In the genomic region with DNA sequence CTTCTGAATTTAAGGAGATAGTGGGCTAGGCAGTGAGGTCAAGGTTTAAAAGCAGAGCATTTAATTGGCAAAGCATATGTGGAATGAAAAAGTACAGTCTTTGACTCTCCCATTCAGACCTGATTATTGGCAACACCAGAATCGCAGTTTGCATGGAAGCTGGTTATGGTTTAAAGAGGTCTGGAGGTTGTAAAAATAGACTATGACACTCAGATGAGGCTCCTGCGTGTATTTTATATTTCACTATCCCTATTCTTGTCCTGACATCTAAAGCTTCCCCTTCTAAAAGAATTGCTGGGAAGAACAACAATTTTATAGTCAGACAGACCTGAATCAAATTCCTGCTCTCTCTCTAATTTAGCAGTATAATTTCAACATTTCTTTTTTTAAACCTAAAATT, we compare ENCODE assay signal across 18 cellular contexts.
DNase-seq lines count a peak whose midpoint lies in the region; ATAC-seq and TF ChIP-seq lines count a peak whose summit lies in the region.
"Had no signal": no experiment of that assay in that cellular context is flagged by ENCODE, and none has a peak within 500 bp of the region (broad histone marks: within the 10 kb centered on the region; RNA-seq: fewer than 3 reads in every experiment).

No MANE protein-coding gene starts in this region.

- H2AFZ ChIP-seq in HCT116 (ENCODE audit: low read depth, low read length, poor library complexity, severe bottlenecking): no peak overlapping the region

- RAD21 ChIA-PET in HCT116 (lab: Charles Lee; ENCODE audit: low non-redundant PET in 1 of 2, low total read pairs in 2 of 2, uncharacterized antibody in 2 of 2, unreplicated experiment in 2 of 2): no interaction called here

- H3K9ac ChIP-seq in HCT116 (ENCODE audit: low read length): peak overlapping the region; percentile 78
- no peak overlapping the region for H3K9ac ChIP-seq in endodermal cell (ENCODE audit: extremely low read depth, low read length, poor library complexity, severe bottlenecking)

- CTCF ChIA-PET in HCT116 (lab: Charles Lee): no interaction called here

- H3K4me2 ChIP-seq in HCT116 (ENCODE audit: low read length): peak overlapping the region; percentile 74

- no peaks in the 10 kb centered on the region for H3K9me3 ChIP-seq in HCT116 (ENCODE audit: control insufficient read depth in 1 of 2, insufficient read depth in 1 of 2, low read depth in 1 of 2, low read length in 2 of 2)
- no peaks in the 10 kb centered on the region for H3K9me3 ChIP-seq in endodermal cell (ENCODE audit: control insufficient read depth, low read length)
- no peaks in the 10 kb centered on the region for H3K9me3 ChIP-seq in mucosa of descending colon

- H4K20me1 ChIP-seq in HCT116 (ENCODE audit: insufficient read depth): no peaks in the 10 kb centered on the region

- H3K36me3 ChIP-seq in HCT116 (ENCODE audit: control insufficient read depth in 1 of 2, insufficient read depth in 2 of 2, low read length in 2 of 2): no peaks in the 10 kb centered on the region
- no peaks in the 10 kb centered on the region for H3K36me3 ChIP-seq in endodermal cell (ENCODE audit: control insufficient read depth, insufficient read depth, low read length)
- no peaks in the 10 kb centered on the region for H3K36me3 ChIP-seq in mucosa of descending colon (ENCODE audit: low read depth)

- peak; percentile 73 for ATAC-seq in Right ventricle myocardium superior (ENCODE audit: poor library complexity)
- no peak for ATAC-seq in HCT116
- ATAC-seq in mucosa of descending colon: peak; percentile 34
- no peak for ATAC-seq in HG02588 (IDR thresholded peaks at IDR 0.05; ENCODE audit: unreplicated experiment)
- ATAC-seq in HG03565 (IDR thresholded peaks at IDR 0.05; ENCODE audit: unreplicated experiment): no peak
- ATAC-seq: CD8-positive, alpha-beta T cell had no signal

- TF ChIP-seq RAD21 in HCT116 (IDR thresholded peaks at IDR 0.05; ENCODE audit: low read depth): no peak

- TF ChIP-seq CTCF in HCT116 (IDR thresholded peaks at IDR 0.05 in 2 of 3, conservative IDR thresholded peaks at IDR 0.05 in 1 of 3; ENCODE audit: borderline replicate concordance in 1 of 3, insufficient read depth in 1 of 3, low read depth in 2 of 3, low read length in 2 of 3): no peak
- no peak for TF ChIP-seq CTCF in endodermal cell (conservative IDR thresholded peaks at IDR 0.05)
- TF ChIP-seq CTCF in mucosa of descending colon (IDR thresholded peaks at IDR 0.05): no peak

- H3K36me3 Mint-ChIP-seq in endodermal cell (ENCODE audit: low read depth): peaks cover 3% of the 10 kb centered on the region
- H3K36me3 Mint-ChIP-seq: CD14-positive monocyte; CD8-positive, alpha-beta T cell had no signal

- WGBS in endodermal cell (ENCODE audit: insufficient coverage in 1 of 2, insufficient read length in 1 of 2), 2 experiments: 85% methylated on average over 2 of the region's 2 CpGs; no CpG with 5 or more reads in 1 of the 2 experiments

- peak overlapping the region; percentile 2 for H3K27ac Mint-ChIP-seq in endodermal cell
- H3K27ac Mint-ChIP-seq: CD14-positive monocyte; CD8-positive, alpha-beta T cell; H9; HFFc6 had no signal

- H3K4me1 ChIP-seq in HCT116 (ENCODE audit: control insufficient read depth in 1 of 2, insufficient read depth in 2 of 2, low read length in 2 of 2) (peaks cover 93 to 98% of the 10 kb centered on the region in 2 experiments), endodermal cell (ENCODE audit: control insufficient read depth, insufficient read depth, low read length) (no peaks in the 10 kb centered on the region), mucosa of descending colon (ENCODE audit: low read depth) (no peaks in the 10 kb centered on the region)

- H3K9me2 ChIP-seq in HCT116 (ENCODE audit: insufficient read depth): no peaks in the 10 kb centered on the region

- H3K4me1 Mint-ChIP-seq in endodermal cell: peaks cover 19% of the 10 kb centered on the region
- H3K4me1 Mint-ChIP-seq: CD14-positive monocyte had no signal

- H3K9me3 Mint-ChIP-seq in endodermal cell: no peaks in the 10 kb centered on the region
- H3K9me3 Mint-ChIP-seq: H9 had no signal

- peak overlapping the region; percentile 91 for H3K27ac ChIP-seq in HCT116 (ENCODE audit: low read depth, low read length)
- no peak overlapping the region for H3K27ac ChIP-seq in endodermal cell (ENCODE audit: low read depth, low read length)
- H3K27ac ChIP-seq: 22Rv1 had no signal

- BruUV-seq in HCT116 (replicated peaks; lab: Mats Ljungman, UMichigan): no TSS peak

- H3K27me3 ChIP-seq in HCT116 (ENCODE audit: insufficient read depth, low read length) (no peaks in the 10 kb centered on the region), endodermal cell (ENCODE audit: control insufficient read depth, insufficient read depth, low read length, poor library complexity, severe bottlenecking) (no peaks in the 10 kb centered on the region)

- H3K4me3 Mint-ChIP-seq in endodermal cell: no peak overlapping the region
- H3K4me3 Mint-ChIP-seq: CD14-positive monocyte; CD8-positive, alpha-beta T cell; H9; HFFc6 had no signal

- no peak for TF ChIP-seq POLR2A in HCT116 (IDR thresholded peaks at IDR 0.05; ENCODE audit: borderline replicate concordance, extremely low read depth, insufficient read depth, insufficient read length)

- POLR2A ChIA-PET in HCT116 (lab: Charles Lee): interaction anchor here (0.6 to 1.6 kb wide), 2 partner anchors 17 to 594 kb away, joined by 3 read pairs; no protein-coding TSS in a partner anchor

- peak overlapping the region; percentile 16 to 46 for H3K4me3 ChIP-seq in HCT116 (replicated peaks in 1 of 2; ENCODE audit: low read depth in 1 of 2, low read length in 2 of 2)
- H3K4me3 ChIP-seq in endodermal cell (ENCODE audit: low read length): no peak overlapping the region
- no peak overlapping the region for H3K4me3 ChIP-seq in mucosa of descending colon

- H3K27me3 Mint-ChIP-seq in endodermal cell (ENCODE audit: insufficient read depth): no peaks in the 10 kb centered on the region

- H3K79me2 ChIP-seq in HCT116 (ENCODE audit: insufficient read depth, low read length): peaks cover 98% of the 10 kb centered on the region

- DNase-seq in Right ventricle myocardium superior: no peak
- DNase-seq in cardiac septum (ENCODE audit: low spot score): no peak
- no peak for DNase-seq in HCT116 (ENCODE audit: low read depth, low spot score)
- no peak for DNase-seq in endodermal cell
- DNase-seq in mucosa of descending colon: no peak
- no peak for DNase-seq in middle frontal gyrus (ENCODE audit: extremely low spot score, low spot score)
- DNase-seq: CD8-positive, alpha-beta T cell; COR-L47; DMS153; DMS79 treated with DMSO at 0.1 percent for 48 hours; EL; GOT3; H9; HFFc6 had no signal

- intact Hi-C loops in Right ventricle myocardium superior (cut with DNase I): no loop called here
- intact Hi-C loops in cardiac septum (cut with DNase I): no loop called here
- intact Hi-C loops in HCT116 (cut with micrococcal nuclease): loop anchor here (5.0 to 10.0 kb wide), 3 partner anchors 71 to 251 kb away; no protein-coding TSS in a partner anchor
- intact Hi-C loops in mucosa of descending colon (cut with DNase I, micrococcal nuclease): no loop called here

TF ChIP-seq in HCT116, 20 proteins besides CTCF, POLR2A, EP300 and RAD21:
- TF ChIP-seq, protein P1, sequence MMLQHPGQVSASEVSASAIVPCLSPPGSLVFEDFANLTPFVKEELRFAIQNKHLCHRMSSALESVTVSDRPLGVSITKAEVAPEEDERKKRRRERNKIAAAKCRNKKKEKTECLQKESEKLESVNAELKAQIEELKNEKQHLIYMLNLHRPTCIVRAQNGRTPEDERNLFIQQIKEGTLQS (IDR thresholded peaks at IDR 0.05): no peak
- TF ChIP-seq SIN3A (IDR thresholded peaks at IDR 0.05; ENCODE audit: low read depth) (peak; percentile 15; the same call in 1 of the 2 replicates), CEBPB (IDR thresholded peaks at IDR 0.05; ENCODE audit: low read depth) (0 out of 2 replicates have a peak, but pooled peaks have one; percentile 1)
TF ChIP-seq in HCT116: peak in this region for 2.

Comparison
In these comparisons a context has a peak if more than half of its experiments do, and no peak if none do; other contexts are left out.
1. ATAC-seq: peak in Right ventricle myocardium superior (single experiment) and mucosa of descending colon (single experiment); none in HCT116 (single experiment), HG02588 (single experiment) and HG03565 (single experiment).
2. H3K4me3 ChIP-seq: peak in HCT116 (2 of 2); none in endodermal cell (single experiment) and mucosa of descending colon (single experiment).